Comparison of ENCODE assay signal across 23 cellular contexts in genomic region chr22:37690407-37690806, GRCh38. TPM values are rescaled to one million over a fixed set of nuclear protein-coding genes. Genes with fewer than 3 reads are reported as not detected.
DNase-seq lines count a peak whose midpoint lies in the region; ATAC-seq and TF ChIP-seq lines count a peak whose summit lies in the region.
"Had no signal": no experiment of that assay in that cellular context is flagged by ENCODE, and none has a peak within 500 bp of the region (broad histone marks: within the 10 kb centered on the region; RNA-seq: fewer than 3 reads in every experiment).

No MANE protein-coding gene starts in this region.

- H3K23ac ChIP-seq in neuronal stem cell (ENCODE audit: low read depth, low read length, poor library complexity): no peak overlapping the region

- no peaks in the 10 kb centered on the region for H3K27me3 ChIP-seq in Karpas-422 (ENCODE audit: low read length)
- H3K27me3 ChIP-seq in breast epithelium: no peaks in the 10 kb centered on the region
- H3K27me3 ChIP-seq in neuronal stem cell (ENCODE audit: control insufficient read depth in 3 of 3, insufficient read depth in 3 of 3, low read depth in 1 of 3, low read length in 3 of 3): no peaks in the 10 kb centered on the region
- H3K27me3 ChIP-seq: BLaER1, SJCRH30 had no signal

- H3K27me3 Mint-ChIP-seq in CD14-positive monocyte (ENCODE audit: low read depth in 3 of 3): peaks cover 0 to 2% (median 0%) of the 10 kb centered on the region in 3 donors
- H3K27me3 Mint-ChIP-seq: CD4-positive, alpha-beta memory T cell had no signal

- no peak overlapping the region for H2BK12ac ChIP-seq in neuronal stem cell (ENCODE audit: low read length)

- no peak overlapping the region for H2BK5ac ChIP-seq in neuronal stem cell (ENCODE audit: low read length)

- no peak overlapping the region for H3K4ac ChIP-seq in neuronal stem cell (ENCODE audit: low read length)

- no peak overlapping the region for H3K14ac ChIP-seq in neuronal stem cell (ENCODE audit: low read length)

- H3K4me3 Mint-ChIP-seq in CD14-positive monocyte: no peak overlapping the region

- no peaks in the 10 kb centered on the region for H3K9me3 ChIP-seq in Karpas-422 (ENCODE audit: low read length)
- H3K9me3 ChIP-seq in breast epithelium: no peaks in the 10 kb centered on the region
- no peaks in the 10 kb centered on the region for H3K9me3 ChIP-seq in neuronal stem cell (replicated peaks in 1 of 2; ENCODE audit: control insufficient read depth in 2 of 2, insufficient read depth in 1 of 2, low read depth in 1 of 2, low read length in 2 of 2)
- H3K9me3 ChIP-seq: BLaER1, Caco-2, SJCRH30 had no signal

- H2BK15ac ChIP-seq in neuronal stem cell (ENCODE audit: low read length): no peak overlapping the region

- peaks cover 64% of the 10 kb centered on the region for H3K4me1 ChIP-seq in Karpas-422 (ENCODE audit: low read length)
- peaks cover 0 to 18% of the 10 kb centered on the region in 2 donors for H3K4me1 ChIP-seq in breast epithelium
- H3K4me1 ChIP-seq in neuronal stem cell (ENCODE audit: control insufficient read depth in 2 of 2, insufficient read depth in 1 of 2, low read depth in 1 of 2, low read length in 2 of 2): peaks cover 0 to 4% of the 10 kb centered on the region in 2 donors
- H3K4me1 ChIP-seq: SJCRH30 had no signal

- peak; percentile 63 for ATAC-seq in esophagus mucosa
- ATAC-seq: GM12878, HCT116, Right ventricle myocardium inferior, SK-N-SH treated with all-trans-retinoic acid at 6 μM for 48 hours had no signal

- peaks cover 3% of the 10 kb centered on the region for H3K79me1 ChIP-seq in neuronal stem cell (ENCODE audit: low read depth, low read length)

- H3K9me2 ChIP-seq in Karpas-422 (replicated peaks; ENCODE audit: insufficient read depth, low read length): no peaks in the 10 kb centered on the region

- no CpG with 5 or more reads among the region's 7 CpGs for WGBS in neuronal stem cell (ENCODE audit: extremely low coverage in 2 of 2, insufficient read length in 2 of 2, insufficient replicate concordance in 1 of 2), 2 donors

- H3K4me2 ChIP-seq in Karpas-422 (ENCODE audit: low read depth, low read length, poor library complexity, severe bottlenecking) (no peak overlapping the region), neuronal stem cell (ENCODE audit: insufficient read depth, low read length, poor library complexity, severe bottlenecking) (no peak overlapping the region)
- H3K4me2 ChIP-seq: BLaER1 had no signal

- TF ChIP-seq CTCF in breast epithelium (IDR thresholded peaks at IDR 0.05): no peak
- TF ChIP-seq CTCF in CD14-positive monocyte (IDR thresholded peaks at IDR 0.05): no peak

- peak overlapping the region in 1 of 7 donors; percentile 76 for H3K27ac Mint-ChIP-seq in CD14-positive monocyte
- H3K27ac Mint-ChIP-seq: CD4-positive, alpha-beta memory T cell had no signal

- H3K4me3 ChIP-seq in Karpas-422 (ENCODE audit: low read length) (no peak overlapping the region), breast epithelium (no peak overlapping the region), neuronal stem cell (ENCODE audit: low read length in 2 of 2) (no peak overlapping the region)
- H3K4me3 ChIP-seq: BLaER1, GM12878, SJCRH30 had no signal

- peak overlapping the region; percentile 43 for H4K8ac ChIP-seq in neuronal stem cell (ENCODE audit: low read depth, low read length)

- no peak overlapping the region for H2AK5ac ChIP-seq in neuronal stem cell (ENCODE audit: low read depth, low read length)

- H3K36me3 ChIP-seq in Karpas-422 (ENCODE audit: insufficient read depth, low read length) (peaks cover 14% of the 10 kb centered on the region; the same call in 1 of the 2 replicates), breast epithelium (no peaks in the 10 kb centered on the region), neuronal stem cell (replicated peaks in 1 of 2; ENCODE audit: control insufficient read depth in 2 of 2, insufficient read depth in 2 of 2, low read length in 2 of 2) (peaks cover 28 to 54% of the 10 kb centered on the region in 2 donors)

- peaks cover 23% of the 10 kb centered on the region for H3K4me1 Mint-ChIP-seq in CD14-positive monocyte

- H2AFZ ChIP-seq in Karpas-422 (ENCODE audit: low read length) (no peak overlapping the region), neuronal stem cell (ENCODE audit: low read length) (no peak overlapping the region)

- H4K20me1 ChIP-seq in Karpas-422 (ENCODE audit: insufficient read depth, low read depth, low read length): no peaks in the 10 kb centered on the region
- H4K20me1 ChIP-seq: BLaER1 had no signal

- H3K18ac ChIP-seq in neuronal stem cell (ENCODE audit: low read length): no peak overlapping the region

- H2BK120ac ChIP-seq in neuronal stem cell (ENCODE audit: low read depth, low read length): no peak overlapping the region

- H3K9me3 Mint-ChIP-seq in CD14-positive monocyte: no peaks in the 10 kb centered on the region
- H3K9me3 Mint-ChIP-seq: CD4-positive, alpha-beta memory T cell had no signal

- TF ChIP-seq POLR2A in breast epithelium (IDR thresholded peaks at IDR 0.05): no peak

- H3K36me3 Mint-ChIP-seq in CD14-positive monocyte: peaks cover 60 to 79% of the 10 kb centered on the region in 2 donors

- H4K91ac ChIP-seq in neuronal stem cell (ENCODE audit: low read depth, low read length, poor library complexity): no peak overlapping the region

- no peak overlapping the region for H3K9ac ChIP-seq in Karpas-422 (ENCODE audit: low read length)
- no peak overlapping the region for H3K9ac ChIP-seq in neuronal stem cell (ENCODE audit: low read depth, low read length, poor library complexity)
- H3K9ac ChIP-seq: BLaER1 had no signal

- peaks cover 20% of the 10 kb centered on the region for H3K79me2 ChIP-seq in Karpas-422 (ENCODE audit: low read length)

- H3K27ac ChIP-seq in Karpas-422 (ENCODE audit: low read length) (no peak overlapping the region), breast epithelium (peak overlapping the region; percentile 70 to 75), neuronal stem cell (replicated peaks; ENCODE audit: low read length) (no peak overlapping the region)
- H3K27ac ChIP-seq: BLaER1, SJCRH30 had no signal

- DNase-seq in Karpas-422: peak; percentile 36
- no peak for DNase-seq in breast epithelium (ENCODE audit: low spot score in 2 of 2)
- DNase-seq in neuronal stem cell (ENCODE audit: low spot score): no peak
- DNase-seq in activated CD8-positive, alpha-beta memory T cell treated with anti-CD3 and anti-CD28 coated beads, Interleukin-2, amount 50 U/mL, for 4 hours: no peak
- DNase-seq in CD14-positive monocyte (ENCODE audit: low spot score): no peak
- DNase-seq in NCI-H1694 (lab: John Stamatoyannopoulos, UW): no peak
- no peak for DNase-seq in islet precursor cell
- DNase-seq: Caco-2; CD4-positive, alpha-beta memory T cell; GDM1; KBM-7; MM.1S; NCI-H1694 treated with DMSO at 0.1 percent for 48 hours; NCI-H2081; NCI-H2227 treated with DMSO at 0.1 percent for 48 hours; NCI-H774; SJCRH30 had no signal

- intact Hi-C loops in breast epithelium (cut with DNase I; ENCODE audit: low total_unique reads): no loop called here
- intact Hi-C loops in CD14-positive monocyte (cut with micrococcal nuclease): no loop called here

RNA-seq across cellular contexts. Expression of gene NOL12, which starts 4.3 kb away (rescaled TPM):
- 12.3 and 48.1 TPM in 2 replicates for total RNA-seq in Karpas-422 (2014; rRNA removed; shearing (Covaris generic); ENCODE audit: low replicate concordance)
- 10 to 100 TPM; 24.5 to 29.4 (median 24.6) TPM for total RNA-seq in breast epithelium
- total RNA-seq in esophagus mucosa: 32.8 TPM
- polyA plus RNA-seq in neuronal stem cell (2013, experiment 1 of 2): 22.6 TPM
- polyA plus RNA-seq in neuronal stem cell (2013, experiment 2 of 2): 19.5 TPM
- polyA plus RNA-seq in CD14-positive monocyte: 10 to 100 TPM; 47.3 to 49.2 TPM

RNA-seq across cellular contexts. Expression of gene TRIOBP, which starts 6.4 kb away (rescaled TPM):
- total RNA-seq in Karpas-422 (2014; rRNA removed; shearing (Covaris generic); ENCODE audit: low replicate concordance): 14.6 and 45.6 TPM in 2 replicates
- 10 to 100 TPM; 78.3 to 95.0 (median 88.3) TPM for total RNA-seq in breast epithelium
- total RNA-seq in esophagus mucosa: 68.3 TPM
- 17.8 TPM for polyA plus RNA-seq in neuronal stem cell (2013, experiment 1 of 2)
- polyA plus RNA-seq in neuronal stem cell (2013, experiment 2 of 2): 17.3 TPM
- polyA plus RNA-seq in CD14-positive monocyte: 10 to 100 TPM; 43.0 to 46.6 TPM

RNA-seq across cellular contexts. Expression of gene LGALS1, which starts 15.0 kb away (rescaled TPM):
- total RNA-seq in Karpas-422 (2014; rRNA removed; shearing (Covaris generic); ENCODE audit: low replicate concordance): 288 and 308 TPM in 2 replicates
- total RNA-seq in breast epithelium (1,000 to 10,000 TPM in 1 of 3 donors, 100 to 1,000 TPM in 2; 621 to 2,412 (median 641) TPM), esophagus mucosa (55.5 TPM)
- 41.9 TPM for polyA plus RNA-seq in neuronal stem cell (2013, experiment 1 of 2)
- 44.2 TPM for polyA plus RNA-seq in neuronal stem cell (2013, experiment 2 of 2)
- polyA plus RNA-seq in CD14-positive monocyte: 1,000 to 10,000 TPM; 1,719 to 1,844 TPM

RNA-seq across cellular contexts. Expression of gene PDXP, which starts 31.9 kb away (rescaled TPM):
- total RNA-seq in Karpas-422 (2014; rRNA removed; shearing (Covaris generic); ENCODE audit: low replicate concordance): 75.3 and 78.9 TPM in 2 replicates
- 1 to 10 TPM; 4.2 to 6.9 (median 4.2) TPM for total RNA-seq in breast epithelium
- total RNA-seq in esophagus mucosa: 2.5 TPM
- 46.4 TPM for polyA plus RNA-seq in neuronal stem cell (2013, experiment 1 of 2)
- polyA plus RNA-seq in neuronal stem cell (2013, experiment 2 of 2): 44.0 TPM
- 1 to 10 TPM; 1.0 to 4.3 TPM for polyA plus RNA-seq in CD14-positive monocyte

RNA-seq across cellular contexts. Expression of gene SH3BP1, which starts 50.9 kb away (rescaled TPM):
- total RNA-seq in Karpas-422 (2014; rRNA removed; shearing (Covaris generic); ENCODE audit: low replicate concordance): 43.2 and 50.4 TPM in 2 replicates
- total RNA-seq in breast epithelium (1 to 10 TPM; 3.8 to 8.8 (median 7.3) TPM), esophagus mucosa (40.2 TPM)
- polyA plus RNA-seq in neuronal stem cell (2013, experiment 1 of 2): 14.6 TPM
- 14.3 TPM for polyA plus RNA-seq in neuronal stem cell (2013, experiment 2 of 2)
- polyA plus RNA-seq in CD14-positive monocyte: 10 to 100 TPM; 20.0 TPM

Comparison
In these comparisons a context has a peak if more than half of its experiments do, and no peak if none do; other contexts are left out.
1. H3K27ac ChIP-seq: peak in breast epithelium (2 of 2); none in Karpas-422 (single experiment) and neuronal stem cell (single experiment).